9 cellular contexts compared by ENCODE assay signal in genomic region chr1:27109103-27109822, GRCh38. TPM values are rescaled to one million over a fixed set of nuclear protein-coding genes. Genes with fewer than 3 reads are reported as not detected.
A peak's percentile ranks its signal among the peaks of the same experiment; 100 is the strongest.
DNase-seq lines count a peak whose midpoint lies in the region; ATAC-seq, FAIRE-seq and TF ChIP-seq lines count a peak whose summit lies in the region.
"Had no signal": no experiment of that assay in that cellular context is flagged by ENCODE, and none has a peak within 500 bp of the region (broad histone marks: within the 10 kb centered on the region; RNA-seq: fewer than 3 reads in every experiment).

No MANE protein-coding gene starts in this region.

- H3K36me3 Mint-ChIP-seq in activated naive CD4-positive, alpha-beta T cell treated with anti-CD3 and anti-CD28 coated beads for 36 hours (ENCODE audit: low read depth) = peaks cover 15% of the 10 kb centered on the region
- peaks cover 17% of the 10 kb centered on the region for H3K36me3 Mint-ChIP-seq in activated T-helper 1 cell treated with anti-CD3 and anti-CD28 coated beads, Interleukin-12 subunit alpha, Interleukin-12 subunit beta, Interleukin-2, Interleukin-4 antibody, amounts not matched to agents 30 ng/mL and 10 ng/mL and 1 ng/mL, durations not matched to agents 14 hours and 24 hours and 36 hours (ENCODE audit: low read depth)

- H3K4me1 ChIP-seq in OCI-LY1 (ENCODE audit: insufficient read depth, low read length, severe bottlenecking) (peaks cover 16% of the 10 kb centered on the region), H1 (replicated peaks in 1 of 4; ENCODE audit: control insufficient read depth in 3 of 4, insufficient read depth in 4 of 4, low read length in 3 of 4) (peaks cover 0 to 2% (median 0%) of the 10 kb centered on the region in 4 experiments; a peak in 1 of 7 replicates), transverse colon (peaks cover 8 to 30% (median 11%) of the 10 kb centered on the region in 4 donors)

- H3K27me3 ChIP-seq in OCI-LY1 (ENCODE audit: insufficient read depth, low read length) (no peaks in the 10 kb centered on the region), H1 (replicated peaks in 1 of 4; ENCODE audit: control insufficient read depth in 3 of 4, extremely low read depth in 1 of 4, insufficient read depth in 3 of 4, low read length in 3 of 4) (no peaks in the 10 kb centered on the region), transverse colon (no peaks in the 10 kb centered on the region)

- no peaks in the 10 kb centered on the region for H3K27me3 Mint-ChIP-seq in activated naive CD4-positive, alpha-beta T cell treated with anti-CD3 and anti-CD28 coated beads for 36 hours (ENCODE audit: low read depth)
- no peaks in the 10 kb centered on the region for H3K27me3 Mint-ChIP-seq in activated T-helper 1 cell treated with anti-CD3 and anti-CD28 coated beads, Interleukin-12 subunit alpha, Interleukin-12 subunit beta, Interleukin-2, Interleukin-4 antibody, amounts not matched to agents 30 ng/mL and 10 ng/mL and 1 ng/mL, durations not matched to agents 14 hours and 24 hours and 36 hours (ENCODE audit: insufficient read depth)

- peak; percentile 56 for DNase-seq in activated naive CD4-positive, alpha-beta T cell treated with anti-CD3 and anti-CD28 coated beads for 36 hours
- DNase-seq in activated naive CD4-positive, alpha-beta T cell treated with anti-CD3 and anti-CD28 coated beads, Interleukin-2, amount 50 U/mL, for 16 hours = no peak
- peak in 1 of 2 experiments; percentile 89 for DNase-seq in H1 (ENCODE audit: low read depth in 1 of 2, low spot score in 2 of 2)
- peak; percentile 58 for DNase-seq in transverse colon
- DNase-seq in activated T-helper 1 cell treated with anti-CD3 and anti-CD28 coated beads, Interleukin-12 subunit alpha, Interleukin-12 subunit beta, Interleukin-2, Interleukin-4 antibody, amounts not matched to agents 30 ng/mL and 10 ng/mL and 1 ng/mL, durations not matched to agents 14 hours and 24 hours and 36 hours (ENCODE audit: low spot score) = no peak

- no peaks in the 10 kb centered on the region for H3K9me3 Mint-ChIP-seq in activated naive CD4-positive, alpha-beta T cell treated with anti-CD3 and anti-CD28 coated beads for 36 hours
- no peaks in the 10 kb centered on the region for H3K9me3 Mint-ChIP-seq in activated T-helper 1 cell treated with anti-CD3 and anti-CD28 coated beads, Interleukin-12 subunit alpha, Interleukin-12 subunit beta, Interleukin-2, Interleukin-4 antibody, amounts not matched to agents 30 ng/mL and 10 ng/mL and 1 ng/mL, durations not matched to agents 14 hours and 24 hours and 36 hours

- intact Hi-C loops in activated naive CD4-positive, alpha-beta T cell treated with anti-CD3 and anti-CD28 coated beads for 36 hours (cut with micrococcal nuclease) = no loop called here
- intact Hi-C loops in transverse colon (cut with DNase I; ENCODE audit: low total_unique reads) = no loop called here
- intact Hi-C loops in activated T-helper 1 cell treated with anti-CD3 and anti-CD28 coated beads, Interleukin-12 subunit alpha, Interleukin-12 subunit beta, Interleukin-2, Interleukin-4 antibody, amounts not matched to agents 30 ng/mL and 10 ng/mL and 1 ng/mL, durations not matched to agents 14 hours and 24 hours and 36 hours (cut with micrococcal nuclease) = no loop called here

- no peak overlapping the region for H4K5ac ChIP-seq in H1 (ENCODE audit: insufficient read length, low read depth, low read length)

- TF ChIP-seq EP300 in H1 (IDR thresholded peaks at IDR 0.05; ENCODE audit: borderline replicate concordance in 1 of 2, low read depth in 2 of 2, low read length in 2 of 2) (no peak), transverse colon (IDR thresholded peaks at IDR 0.05; ENCODE audit: low read depth) (no peak)

- peaks cover 34% of the 10 kb centered on the region for H3K4me1 Mint-ChIP-seq in activated naive CD4-positive, alpha-beta T cell treated with anti-CD3 and anti-CD28 coated beads for 36 hours (ENCODE audit: low read depth)
- peaks cover 37% of the 10 kb centered on the region for H3K4me1 Mint-ChIP-seq in activated T-helper 1 cell treated with anti-CD3 and anti-CD28 coated beads, Interleukin-12 subunit alpha, Interleukin-12 subunit beta, Interleukin-2, Interleukin-4 antibody, amounts not matched to agents 30 ng/mL and 10 ng/mL and 1 ng/mL, durations not matched to agents 14 hours and 24 hours and 36 hours (ENCODE audit: low read depth)

- no peak overlapping the region for H2BK120ac ChIP-seq in H1 (replicated peaks; ENCODE audit: low read depth, low read length)

- H3K9me2 ChIP-seq in OCI-LY1 (ENCODE audit: low read depth, low read length) = no peaks in the 10 kb centered on the region

- H2BK5ac ChIP-seq in H1 (ENCODE audit: low read depth, low read length) = no peak overlapping the region

- no peak overlapping the region for H3K56ac ChIP-seq in H1 (replicated peaks; ENCODE audit: insufficient read length, low read depth, low read length)

- H3K4ac ChIP-seq in H1 (replicated peaks; ENCODE audit: insufficient read length, low read depth, low read length) = no peak overlapping the region

- H3K4me3 ChIP-seq in OCI-LY1 (ENCODE audit: low read depth, low read length, poor library complexity, severe bottlenecking) = no peak overlapping the region
- H3K4me3 ChIP-seq in H1 (ENCODE audit: extremely low read depth in 1 of 4, insufficient read depth in 2 of 4, low read depth in 3 of 4, low read length in 4 of 4) = no peak overlapping the region
- H3K4me3 ChIP-seq in transverse colon = no peak overlapping the region

- H4K20me1 ChIP-seq in OCI-LY1 (ENCODE audit: insufficient read depth, low read length) (no peaks in the 10 kb centered on the region), H1 (replicated peaks in 1 of 2; ENCODE audit: control insufficient read depth in 1 of 2, insufficient read depth in 2 of 2, low read length in 2 of 2) (peaks cover 0 to 3% of the 10 kb centered on the region in 2 experiments)

- H3K23me2 ChIP-seq in H1 (ENCODE audit: low read depth, low read length) = peaks cover 6% of the 10 kb centered on the region; the same call in 1 of the 2 replicates

- peak; percentile 7 for FAIRE-seq in H1 (lab: Jason Lieb, UNC)

- no peak overlapping the region for H3K18ac ChIP-seq in H1 (ENCODE audit: extremely low read depth, low read length)

- H3K4me3 Mint-ChIP-seq in activated naive CD4-positive, alpha-beta T cell treated with anti-CD3 and anti-CD28 coated beads for 36 hours = no peak overlapping the region
- H3K4me3 Mint-ChIP-seq in activated T-helper 1 cell treated with anti-CD3 and anti-CD28 coated beads, Interleukin-12 subunit alpha, Interleukin-12 subunit beta, Interleukin-2, Interleukin-4 antibody, amounts not matched to agents 30 ng/mL and 10 ng/mL and 1 ng/mL, durations not matched to agents 14 hours and 24 hours and 36 hours = no peak overlapping the region

- H3K36me3 ChIP-seq in OCI-LY1 (ENCODE audit: insufficient read depth, low read length) (peaks cover 19% of the 10 kb centered on the region; the same call in 1 of the 2 replicates), H1 (ENCODE audit: control insufficient read depth in 2 of 4, insufficient read depth in 4 of 4, low read length in 3 of 4) (peaks cover 0 to 8% (median 0%) of the 10 kb centered on the region in 4 experiments; a peak in 3 of 8 replicates), transverse colon (peaks cover 0 to 13% (median 0%) of the 10 kb centered on the region in 4 donors)

- H2AFZ ChIP-seq in OCI-LY1 (ENCODE audit: low read length) (no peak overlapping the region), H1 (ENCODE audit: low read length) (no peak overlapping the region)

- H2BK12ac ChIP-seq in H1 (ENCODE audit: low read depth, low read length) = no peak overlapping the region

- TF ChIP-seq POLR2A in H1 (IDR thresholded peaks at IDR 0.05; ENCODE audit: control extremely low read depth in 1 of 2, low read depth in 2 of 2, low read length in 2 of 2) (no peak), transverse colon (IDR thresholded peaks at IDR 0.05) (no peak)

- H3K79me1 ChIP-seq in H1 (ENCODE audit: low read depth, low read length) = no peaks in the 10 kb centered on the region; the same call in 1 of the 2 replicates

- H4K91ac ChIP-seq in H1 (replicated peaks; ENCODE audit: insufficient read length, low read length) = no peak overlapping the region

- H2BK15ac ChIP-seq in H1 (ENCODE audit: low read length) = no peak overlapping the region

- no peak overlapping the region for H2AK5ac ChIP-seq in H1 (ENCODE audit: low read depth, low read length)

- H3K9me3 ChIP-seq in OCI-LY1 (ENCODE audit: low read length) (no peaks in the 10 kb centered on the region), H1 (ENCODE audit: insufficient read depth in 2 of 2, low read depth in 1 of 2, low read length in 1 of 2) (no peaks in the 10 kb centered on the region), transverse colon (no peaks in the 10 kb centered on the region)

- H4K8ac ChIP-seq in H1 (ENCODE audit: extremely low read depth, insufficient read depth, low read length) = no peak overlapping the region

- no peak overlapping the region for H3K27ac Mint-ChIP-seq in activated naive CD4-positive, alpha-beta T cell treated with anti-CD3 and anti-CD28 coated beads for 36 hours
- no peak overlapping the region for H3K27ac Mint-ChIP-seq in activated T-helper 1 cell treated with anti-CD3 and anti-CD28 coated beads, Interleukin-12 subunit alpha, Interleukin-12 subunit beta, Interleukin-2, Interleukin-4 antibody, amounts not matched to agents 30 ng/mL and 10 ng/mL and 1 ng/mL, durations not matched to agents 14 hours and 24 hours and 36 hours

- H3K23ac ChIP-seq in H1 (ENCODE audit: insufficient read length) = no peak overlapping the region

- H3K14ac ChIP-seq in H1 (ENCODE audit: insufficient read length) = no peak overlapping the region

- H3K9ac ChIP-seq in OCI-LY1 (ENCODE audit: low read length) (no peak overlapping the region), H1 (replicated peaks in 1 of 4; ENCODE audit: extremely low read depth in 1 of 4, low read depth in 3 of 4, low read length in 3 of 4) (no peak overlapping the region)

- no peak overlapping the region for H3K4me2 ChIP-seq in OCI-LY1 (ENCODE audit: low read length)
- no peak overlapping the region for H3K4me2 ChIP-seq in H1 (ENCODE audit: insufficient read depth in 1 of 2, low read depth in 2 of 2, low read length in 2 of 2)

- no peaks in the 10 kb centered on the region for H3F3A ChIP-seq in OCI-LY1 (ENCODE audit: insufficient read depth, low read length)

- H3K79me2 ChIP-seq in OCI-LY1 (ENCODE audit: insufficient read depth, low read length) (no peaks in the 10 kb centered on the region), H1 (ENCODE audit: control insufficient read depth in 1 of 2, insufficient read depth in 2 of 2, low read length in 2 of 2) (no peaks in the 10 kb centered on the region)

- no peak overlapping the region for H2BK20ac ChIP-seq in H1 (ENCODE audit: low read length)

- ATAC-seq in HG03039 (IDR thresholded peaks at IDR 0.05; ENCODE audit: unreplicated experiment) (no peak), GM21529 (IDR thresholded peaks at IDR 0.05; ENCODE audit: unreplicated experiment) (no peak)
- ATAC-seq: left colon had no signal

- in situ Hi-C loops in transverse colon (cut with MboI; ENCODE audit: low pct_ligation_motif_present in 1 of 4, low pct_unique_long_range_greater_than_20kb in 1 of 4, low sequenced_read_pairs in 3 of 4) = loop anchor here in 1 of 4 donors (25.0 kb wide), 1 partner anchor 178 kb away; no protein-coding TSS in a partner anchor

- peak; percentile 65 for TF ChIP-seq CTCF in OCI-LY1 (IDR thresholded peaks at IDR 0.05; ENCODE audit: low read length)
- peak in 2 of 3 experiments; percentile 73 to 76; a peak in 3 of 4 replicates for TF ChIP-seq CTCF in H1 (IDR thresholded peaks at IDR 0.05; ENCODE audit: control extremely low read depth in 1 of 3, insufficient read depth in 1 of 3, low read depth in 1 of 3, low read length in 3 of 3)
- TF ChIP-seq CTCF in transverse colon (IDR thresholded peaks at IDR 0.05) = peak in 2 of 5 experiments; percentile 27 to 29

- CTCF ChIA-PET in activated naive CD4-positive, alpha-beta T cell treated with anti-CD3 and anti-CD28 coated beads for 36 hours (lab: Charles Lee) = interaction anchor here (0.6 to 2.3 kb wide), 5 partner anchors 22 to 175 kb away, joined by 3 to 8 read pairs (median 4); no protein-coding TSS in a partner anchor
- CTCF ChIA-PET in H1 (lab: Charles Lee; ENCODE audit: partially characterized antibody) = interaction anchor here (0.5 to 12.7 kb wide), 35 partner anchors 7 to 284 kb away, joined by 3 to 166 read pairs (median 5); partner anchors contain the start of gene CD164L2

- H3K27ac ChIP-seq in OCI-LY1 (ENCODE audit: low read depth, low read length, poor library complexity, severe bottlenecking) (no peak overlapping the region), H1 (ENCODE audit: low read depth, low read length) (no peak overlapping the region), transverse colon (no peak overlapping the region)

- POLR2A ChIA-PET in H1 (lab: Charles Lee; ENCODE audit: partially characterized antibody) = interaction anchor here (1.2 to 2.2 kb wide), 5 partner anchors 8 to 198 kb away, joined by 3 to 11 read pairs (median 4); partner anchors contain the start of gene SLC9A1

- peak; percentile 44 to 63 for TF ChIP-seq RAD21 in H1 (IDR thresholded peaks at IDR 0.05 in 1 of 2, conservative IDR thresholded peaks at IDR 0.05 in 1 of 2; ENCODE audit: low read depth in 2 of 2, low read length in 2 of 2)

- WGBS in H1 (ENCODE audit: extremely low coverage in 1 of 2, insufficient coverage in 1 of 2, insufficient read length in 1 of 2, insufficient replicate concordance in 2 of 2, low coverage in 1 of 2, low lambda C conversion rate in 2 of 2, missing lambda C conversion rate in 1 of 2), 2 experiments = 92% methylated on average over 21 of the region's 23 CpGs; no CpG with 5 or more reads in 1 of the 2 experiments
- 91% methylated on average over 23 of the region's 23 CpGs; no CpG with 5 or more reads in 1 of the 2 donors for WGBS in transverse colon (ENCODE audit: low coverage in 1 of 2), 2 donors

RNA-seq across cellular contexts. Expression of gene SLC9A1, which starts 45.7 kb away (rescaled TPM):
- total RNA-seq in activated naive CD4-positive, alpha-beta T cell treated with anti-CD3 and anti-CD28 coated beads for 36 hours = 10 to 100 TPM; 15.4 to 16.5 TPM
- total RNA-seq in H1 (2021; fragmentation: NEBNext Ultra II Directional; extraction: Animal tissue kit (Norgen Biotek cat#: 25700)) = 25.1 and 25.5 TPM in 2 replicates
- polyA plus RNA-seq in H1 (2011; rRNA removed) = 11.3 and 17.3 TPM in 2 replicates
- polyA plus RNA-seq in H1 (2011; cell fraction: cytosol; rRNA removed) = 6.0 TPM
- 16.9 TPM for polyA plus RNA-seq in H1 (2011; cell fraction: nucleus; rRNA removed)
- 17.6 to 24.0 TPM (median 21.1 TPM) in 4 replicates for polyA plus RNA-seq in H1 (2012, experiment 1 of 2)
- 16.8 TPM for polyA plus RNA-seq in H1 (2012, experiment 2 of 2)
- 37.1 TPM for polyA plus RNA-seq in H1 (2013, experiment 1 of 2)
- 31.2 TPM for polyA plus RNA-seq in H1 (2013, experiment 2 of 2)
- 7.7 and 11.4 TPM in 2 replicates for polyA minus RNA-seq in H1 (2011; rRNA and poly(A)+ RNA removed)
- polyA minus RNA-seq in H1 (2011; cell fraction: cytosol; rRNA and poly(A)+ RNA removed) = 11.7 TPM
- polyA minus RNA-seq in H1 (2011; cell fraction: nucleus; rRNA and poly(A)+ RNA removed) = 11.3 TPM
- total RNA-seq in transverse colon = 100 to 1,000 TPM in 2 of 4 donors, 10 to 100 TPM in 2; 17.9 to 140 (median 101) TPM
- 27.9 and 28.8 TPM in 2 replicates for total RNA-seq in activated T-helper 1 cell treated with anti-CD3 and anti-CD28 coated beads, Interleukin-12 subunit alpha, Interleukin-12 subunit beta, Interleukin-2, Interleukin-4 antibody, amounts not matched to agents 30 ng/mL and 10 ng/mL and 1 ng/mL, durations not matched to agents 14 hours and 24 hours and 36 hours

Comparison
In these comparisons a context has a peak if more than half of its experiments do, and no peak if none do; other contexts are left out.
1. DNase-seq: peak in activated naive CD4-positive, alpha-beta T cell treated with anti-CD3 and anti-CD28 coated beads for 36 hours (single experiment) and transverse colon (single experiment); none in activated naive CD4-positive, alpha-beta T cell treated with anti-CD3 and anti-CD28 coated beads, Interleukin-2, amount 50 U/mL, for 16 hours (single experiment) and activated T-helper 1 cell treated with anti-CD3 and anti-CD28 coated beads, Interleukin-12 subunit alpha, Interleukin-12 subunit beta, Interleukin-2, Interleukin-4 antibody, amounts not matched to agents 30 ng/mL and 10 ng/mL and 1 ng/mL, durations not matched to agents 14 hours and 24 hours and 36 hours (single experiment).